ENCODE assay signal across 28 cellular contexts in genomic region chr6:71347119-71347518, GRCh38. TPM values are rescaled to one million over a fixed set of nuclear protein-coding genes. Genes with fewer than 3 reads are reported as not detected.
DNase-seq lines count a peak whose midpoint lies in the region; ATAC-seq and TF ChIP-seq lines count a peak whose summit lies in the region.
"Had no signal": no experiment of that assay in that cellular context is flagged by ENCODE, and none has a peak within 500 bp of the region (broad histone marks: within the 10 kb centered on the region; RNA-seq: fewer than 3 reads in every experiment).

No MANE protein-coding gene starts in this region.

- no peaks in the 10 kb centered on the region for H3K9me3 Mint-ChIP-seq in effector memory CD8-positive, alpha-beta T cell
- H3K9me3 Mint-ChIP-seq: activated CD4-positive, alpha-beta T cell treated with anti-CD3 and anti-CD28 coated beads, Interleukin-2, amount 10 ng/mL, durations not matched to agents 24 days and 14 days; activated T-cell treated with anti-CD3 and anti-CD28 coated beads, Interleukin-2, amount 50 U/mL, for 24 hours; CD8-positive, alpha-beta memory T cell; naive thymus-derived CD4-positive, alpha-beta T cell; stimulated activated naive CD8-positive, alpha-beta T cell treated with anti-CD3 and anti-CD28 coated beads, Interleukin-15, Interleukin-2, amounts not matched to agents 100 ng/mL and 50 ng/mL, for 24 hours had no signal

- intact Hi-C loops in lower lobe of right lung (cut with DNase I) = no loop called here

- TF ChIP-seq EP300 in tibial nerve (IDR thresholded peaks at IDR 0.05) = no peak

- peaks cover 8 to 10% of the 10 kb centered on the region in 2 donors for H3K27me3 Mint-ChIP-seq in effector memory CD8-positive, alpha-beta T cell

- DNase-seq in SKM-1 treated with dmso at 0.1 percent for 144 hours (lab: John Stamatoyannopoulos, UW; ENCODE audit: unreplicated experiment) (peak; percentile 10), SKM-1 (lab: John Stamatoyannopoulos, UW; ENCODE audit: unreplicated experiment) (no peak), NOMO-1 treated with dmso at 0.1 percent for 144 hours (lab: John Stamatoyannopoulos, UW; ENCODE audit: unreplicated experiment) (peak; percentile 15), lower lobe of right lung (no peak), tibial nerve (ENCODE audit: low spot score in 2 of 2) (no peak), DMS153 (lab: John Stamatoyannopoulos, UW) (no peak)
- no peak for DNase-seq in effector memory CD8-positive, alpha-beta T cell
- DNase-seq in central memory CD4-positive, alpha-beta T cell = no peak
- DNase-seq: 8988T; activated CD4-positive, alpha-beta T cell treated with anti-CD3 and anti-CD28 coated beads, Interleukin-2, amount 10 ng/mL, durations not matched to agents 24 days and 14 days; activated gamma-delta T cell; activated T-cell treated with anti-CD3 and anti-CD28 coated beads, Interleukin-2, amount 50 U/mL, for 24 hours; CD8-positive, alpha-beta memory T cell; DMS 273 treated with DMSO at 0.1 percent for 48 hours; left colon; mesendoderm; naive thymus-derived CD4-positive, alpha-beta T cell; NCI-H1105; NCI-H2029; NCI-H2227 treated with DMSO at 0.1 percent for 48 hours; NCI-H748 treated with DMSO at 0.1 percent for 48 hours; PC-3; psoas muscle had no signal

- no peaks in the 10 kb centered on the region for H3K36me3 Mint-ChIP-seq in effector memory CD8-positive, alpha-beta T cell (ENCODE audit: insufficient read depth)
- H3K36me3 Mint-ChIP-seq: CD8-positive, alpha-beta memory T cell; naive thymus-derived CD4-positive, alpha-beta T cell had no signal

- no peak overlapping the region for H3K4me3 Mint-ChIP-seq in effector memory CD8-positive, alpha-beta T cell
- H3K4me3 Mint-ChIP-seq: activated CD4-positive, alpha-beta T cell treated with anti-CD3 and anti-CD28 coated beads, Interleukin-2, amount 10 ng/mL, durations not matched to agents 24 days and 14 days; activated T-cell treated with anti-CD3 and anti-CD28 coated beads, Interleukin-2, amount 50 U/mL, for 24 hours; CD8-positive, alpha-beta memory T cell; naive thymus-derived CD4-positive, alpha-beta T cell; stimulated activated naive CD8-positive, alpha-beta T cell treated with anti-CD3 and anti-CD28 coated beads, Interleukin-15, Interleukin-2, amounts not matched to agents 100 ng/mL and 50 ng/mL, for 24 hours had no signal

- H3K27ac ChIP-seq in lower lobe of right lung = no peak overlapping the region
- H3K27ac ChIP-seq in tibial nerve = peak overlapping the region in 1 of 4 donors; percentile 35
- H3K27ac ChIP-seq: gastroesophageal sphincter, hepatocyte, psoas muscle had no signal

- no peak overlapping the region for H3K27ac Mint-ChIP-seq in effector memory CD8-positive, alpha-beta T cell
- H3K27ac Mint-ChIP-seq: activated CD4-positive, alpha-beta T cell treated with anti-CD3 and anti-CD28 coated beads, Interleukin-2, amount 10 ng/mL, durations not matched to agents 24 days and 14 days; activated T-cell treated with anti-CD3 and anti-CD28 coated beads, Interleukin-2, amount 50 U/mL, for 24 hours; CD8-positive, alpha-beta memory T cell; naive thymus-derived CD4-positive, alpha-beta T cell; stimulated activated naive CD8-positive, alpha-beta T cell treated with anti-CD3 and anti-CD28 coated beads, Interleukin-15, Interleukin-2, amounts not matched to agents 100 ng/mL and 50 ng/mL, for 24 hours had no signal

- no peaks in the 10 kb centered on the region for H3K4me1 Mint-ChIP-seq in effector memory CD8-positive, alpha-beta T cell (ENCODE audit: low read depth in 2 of 2)
- H3K4me1 Mint-ChIP-seq: activated CD4-positive, alpha-beta T cell treated with anti-CD3 and anti-CD28 coated beads, Interleukin-2, amount 10 ng/mL, durations not matched to agents 24 days and 14 days; CD8-positive, alpha-beta memory T cell; naive thymus-derived CD4-positive, alpha-beta T cell had no signal

- TF ChIP-seq POLR2A in tibial nerve (IDR thresholded peaks at IDR 0.05) = no peak

- no peaks in the 10 kb centered on the region for H3K27me3 ChIP-seq in lower lobe of right lung (ENCODE audit: low read depth)
- H3K27me3 ChIP-seq in tibial nerve = no peaks in the 10 kb centered on the region
- H3K27me3 ChIP-seq: gastroesophageal sphincter, hepatocyte had no signal

- H3K36me3 ChIP-seq in lower lobe of right lung = no peaks in the 10 kb centered on the region
- H3K36me3 ChIP-seq in tibial nerve = no peaks in the 10 kb centered on the region

- H3K4me1 ChIP-seq in lower lobe of right lung = peaks cover 37% of the 10 kb centered on the region
- peaks cover 0 to 29% (median 12%) of the 10 kb centered on the region in 4 donors for H3K4me1 ChIP-seq in tibial nerve

- WGBS in tibial nerve, 2 donors = 81 to 87% methylated on average over 5 of the region's 5 CpGs

- peak; percentile 61 to 66 for ATAC-seq in lower lobe of right lung
- ATAC-seq in effector memory CD8-positive, alpha-beta T cell (replicated peaks) = no peak
- ATAC-seq: gastroesophageal sphincter; HCT116; left colon; naive thymus-derived CD4-positive, alpha-beta T cell; PC-3; psoas muscle; Right ventricle myocardium inferior had no signal

- H3K4me3 ChIP-seq in lower lobe of right lung (no peak overlapping the region), tibial nerve (no peak overlapping the region)
- H3K4me3 ChIP-seq: gastroesophageal sphincter, hepatocyte, psoas muscle had no signal

- no peaks in the 10 kb centered on the region for H3K9me3 ChIP-seq in lower lobe of right lung
- no peaks in the 10 kb centered on the region for H3K9me3 ChIP-seq in tibial nerve
- H3K9me3 ChIP-seq: gastroesophageal sphincter, psoas muscle had no signal

- TF ChIP-seq CTCF in lower lobe of right lung (IDR thresholded peaks at IDR 0.05) (no peak), tibial nerve (IDR thresholded peaks at IDR 0.05) (no peak)

RNA-seq across cellular contexts. Expression of gene OGFRL1, which starts 58.5 kb away (rescaled TPM):
- total RNA-seq in lower lobe of right lung (26.9 TPM), tibial nerve (100 to 1,000 TPM in 2 of 4 donors, 10 to 100 TPM in 2; 76.5 to 130 (median 92.2) TPM)

Comparison
In these comparisons a context has a peak if more than half of its experiments do, and no peak if none do; other contexts are left out.
1. DNase-seq: peak in SKM-1 treated with dmso at 0.1 percent for 144 hours (single experiment) and NOMO-1 treated with dmso at 0.1 percent for 144 hours (single experiment); none in SKM-1 (single experiment), lower lobe of right lung (single experiment), effector memory CD8-positive, alpha-beta T cell (0 of 3), tibial nerve (0 of 2), DMS153 (single experiment) and central memory CD4-positive, alpha-beta T cell (single experiment).